Comparison of ENCODE assay signal across 10 cellular contexts in genomic region chr7:51693258-51693657, GRCh38.
"Had no signal": no experiment of that assay in that cellular context is flagged by ENCODE, and none has a peak within 500 bp of the region (broad histone marks: within the 10 kb centered on the region; RNA-seq: fewer than 3 reads in every experiment).

No MANE protein-coding gene starts in this region.

- H3K9ac ChIP-seq: KMS-11 had no signal

- ATAC-seq: HepG2, K562 had no signal

- FAIRE-seq: HepG2, HTR-8/SVneo, K562 had no signal

- H3K4me2 ChIP-seq: KMS-11 had no signal

- H3K27ac Mint-ChIP-seq: IgD-negative memory B cell had no signal

- H3K27me3 Mint-ChIP-seq: IgD-negative memory B cell had no signal

- H3K36me3 Mint-ChIP-seq: IgD-negative memory B cell had no signal

- H3K4me3 ChIP-seq: K562 had no signal

- H3K4me1 Mint-ChIP-seq: IgD-negative memory B cell had no signal

- DNase-seq: IMR-90, Karpas-422, KBM-7, KG1 had no signal

- H3K27ac ChIP-seq: HL-60, KMS-11 had no signal
